ENCODE assay signal across 27 cellular contexts in the genomic region with DNA sequence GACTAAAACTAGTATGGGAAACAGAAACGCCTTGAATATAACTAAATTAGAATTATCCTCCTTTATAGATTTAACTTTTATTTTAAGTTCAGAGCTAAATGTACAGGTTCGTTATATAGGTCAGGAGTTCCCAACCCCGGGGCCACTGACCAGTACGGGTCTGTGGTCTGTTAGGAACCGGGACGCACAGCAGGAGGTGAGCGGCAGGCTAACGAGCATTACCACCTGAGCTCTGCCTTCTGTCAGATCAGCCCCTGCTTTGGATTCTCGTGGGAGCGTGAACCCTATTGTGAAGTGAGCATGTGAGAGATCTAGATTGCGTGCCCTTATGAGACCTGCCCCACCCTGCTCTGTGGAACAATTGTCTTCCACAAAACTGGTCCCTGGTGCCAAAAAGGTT.
"Had no signal": no experiment of that assay in that cellular context is flagged by ENCODE, and none has a peak within 500 bp of the region (broad histone marks: within the 10 kb centered on the region; RNA-seq: fewer than 3 reads in every experiment).

No MANE protein-coding gene starts in this region.

- H3K9me3 Mint-ChIP-seq: nephron progenitor cell, neural progenitor cell had no signal

- H3K4me2 ChIP-seq: neural progenitor cell had no signal

- H3K9me3 ChIP-seq: left lung, neutrophil, stomach, testis, thyroid gland, transverse colon, upper lobe of left lung, vagina had no signal

- H3K27ac ChIP-seq: left lung, neural progenitor cell, neutrophil, parathyroid adenoma, skin epidermis, stomach, testis, thyroid gland, transverse colon, upper lobe of left lung, vagina had no signal

- H3K27me3 Mint-ChIP-seq: naive B cell; progenitor cell of endocrine pancreas; stimulated activated naive B cell treated with anti-CD40 and anti-IgM and Interleukin-4, amounts not matched to agents 10 μg/mL and 1 μg/mL and 100 μg/mL, for 72 hours had no signal

- H3K36me3 Mint-ChIP-seq: naive B cell; natural killer cell; stimulated activated naive B cell treated with anti-CD40 and anti-IgM and Interleukin-4, amounts not matched to agents 10 μg/mL and 1 μg/mL and 100 μg/mL, for 72 hours had no signal

- H3K4me3 Mint-ChIP-seq: naive B cell; natural killer cell; nephron progenitor cell; neural progenitor cell; stimulated activated naive B cell treated with anti-CD40 and anti-IgM and Interleukin-4, amounts not matched to agents 10 μg/mL and 1 μg/mL and 100 μg/mL, for 72 hours had no signal

- H3K27ac Mint-ChIP-seq: naive B cell; natural killer cell; nephron progenitor cell; neural progenitor cell; progenitor cell of endocrine pancreas; stimulated activated naive B cell treated with anti-CD40 and anti-IgM and Interleukin-4, amounts not matched to agents 10 μg/mL and 1 μg/mL and 100 μg/mL, for 72 hours had no signal

- DNase-seq: hippocampal formation; left colon; naive B cell; natural killer cell; nephron progenitor cell; occipital lobe; right cardiac atrium; stimulated activated CD4-positive, alpha-beta T cell treated with anti-CD3 and anti-CD28 coated beads, Interleukin-12 subunit alpha, Interleukin-12 subunit beta, amount 100 ng/mL, for 4 hours; stimulated activated CD4-positive, alpha-beta T cell treated with anti-CD3 and anti-CD28 coated beads, Interleukin-15, amount 100 ng/mL, for 24 hours; stimulated activated CD4-positive, alpha-beta T cell treated with anti-CD3 and anti-CD28 coated beads, Interleukin-2, amount 100 ng/mL, for 24 hours; stimulated activated CD4-positive, alpha-beta T cell treated with anti-CD3 and anti-CD28 coated beads, Interleukin-4, amount 100 ng/mL, for 1 hour; stimulated activated naive B cell treated with anti-CD40 and anti-IgM and Interleukin-4, amounts not matched to agents 10 μg/mL and 1 μg/mL and 100 μg/mL, for 72 hours; stimulated activated naive CD8-positive, alpha-beta T cell treated with anti-CD3 and anti-CD28 coated beads, Interleukin-15, Interleukin-2, amounts not matched to agents 100 U/mL and 50 U/mL, for 24 hours; stomach; testis; thyroid gland; transverse colon; upper lobe of left lung had no signal

- H3K4me1 ChIP-seq: left lung, parathyroid adenoma, upper lobe of left lung, vagina had no signal

- H3K4me1 Mint-ChIP-seq: naive B cell; nephron progenitor cell; neural progenitor cell; stimulated activated naive B cell treated with anti-CD40 and anti-IgM and Interleukin-4, amounts not matched to agents 10 μg/mL and 1 μg/mL and 100 μg/mL, for 72 hours had no signal

- H3K4me3 ChIP-seq: left lung, lung, neural progenitor cell, skin epidermis, stomach, testis, thyroid gland, transverse colon, upper lobe of left lung, vagina had no signal

- H3K9ac ChIP-seq: neural progenitor cell, parathyroid adenoma had no signal

- H2AFZ ChIP-seq: neural progenitor cell, parathyroid adenoma had no signal

- H3K27me3 ChIP-seq: left lung, neural progenitor cell, neutrophil, stomach, testis, thyroid gland, transverse colon, upper lobe of left lung, vagina had no signal

- H3K36me3 ChIP-seq: left lung, neural progenitor cell, neutrophil, stomach, thyroid gland, transverse colon, upper lobe of left lung, vagina had no signal

- ATAC-seq: left colon; left lung; natural killer cell; sciatic nerve; stimulated activated naive B cell treated with anti-CD40 and anti-IgM and Interleukin-4, amounts not matched to agents 10 μg/mL and 1 μg/mL and 100 μg/mL, for 72 hours; stimulated activated naive CD8-positive, alpha-beta T cell treated with anti-CD3 and anti-CD28 coated beads, Interleukin-15, Interleukin-2, amounts not matched to agents 100 U/mL and 50 U/mL, for 24 hours had no signal
